ENCODE assay signal across 8 cellular contexts in the genomic region with DNA sequence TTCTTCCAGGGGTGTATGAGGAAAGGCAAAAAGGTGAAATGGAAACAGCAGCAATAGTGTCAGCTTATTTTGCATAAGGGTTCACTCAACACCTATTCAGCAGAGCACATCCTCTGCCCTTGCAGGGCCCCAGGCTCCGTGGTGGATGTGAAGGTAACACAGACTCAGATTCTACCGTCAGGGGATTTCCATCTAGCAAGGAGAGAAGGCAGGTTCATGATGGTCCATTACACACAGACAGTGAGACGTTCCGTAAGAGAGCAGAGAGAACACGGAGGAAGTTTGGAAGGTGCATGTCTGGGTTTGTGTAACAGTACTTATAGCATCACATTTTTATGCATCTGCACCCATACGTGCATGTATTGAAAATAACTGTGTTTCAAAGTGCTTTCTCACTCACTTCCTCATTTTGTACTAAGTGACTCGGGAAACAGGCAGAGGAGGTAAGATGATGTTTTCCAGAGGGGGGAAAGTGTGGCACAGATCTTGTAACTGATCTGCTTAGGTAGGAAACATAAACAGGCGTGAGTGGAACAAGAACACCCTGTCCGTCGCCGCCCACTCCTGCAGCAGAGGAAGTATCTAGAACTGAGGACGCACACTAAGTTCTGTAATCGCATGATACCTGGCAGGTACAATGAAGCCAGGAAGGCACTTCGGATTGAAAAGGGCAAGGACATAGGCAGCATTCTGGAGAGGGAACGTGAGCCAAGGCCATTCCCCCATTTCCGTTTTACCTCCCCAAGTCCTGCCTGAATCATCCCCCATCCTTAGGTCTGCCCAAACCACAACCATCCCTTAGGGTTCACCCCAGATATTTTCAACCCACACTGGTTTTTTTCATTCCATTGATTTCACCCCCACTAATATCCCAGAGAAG. TPM values are rescaled to one million over a fixed set of nuclear protein-coding genes. Genes with fewer than 3 reads are reported as not detected.
DNase-seq lines count a peak whose midpoint lies in the region; ATAC-seq and TF ChIP-seq lines count a peak whose summit lies in the region.

No MANE protein-coding gene starts in this region.

- CTCF ChIA-PET in activated CD4-positive, alpha-beta T cell treated with anti-CD3 and anti-CD28 coated beads for 36 hours (lab: Charles Lee), result interaction anchor here (1.2 kb wide), 1 partner anchor 34 kb away, joined by 3 read pairs; no protein-coding TSS in a partner anchor

- no peak overlapping the region for H3K27ac ChIP-seq in coronary artery
- H3K27ac ChIP-seq in neural progenitor cell, result no peak overlapping the region

- H3K9me3 Mint-ChIP-seq in activated CD4-positive, alpha-beta T cell treated with anti-CD3 and anti-CD28 coated beads for 36 hours (ENCODE audit: low read depth), result no peaks in the 10 kb centered on the region
- H3K9me3 Mint-ChIP-seq in neural progenitor cell, result no peaks in the 10 kb centered on the region

- peak overlapping the region; percentile 67 for H3K9ac ChIP-seq in neural progenitor cell

- peaks cover 13% of the 10 kb centered on the region for H3K4me1 ChIP-seq in neural progenitor cell

- H2AFZ ChIP-seq in neural progenitor cell (replicated peaks), result peak overlapping the region; percentile 83

- intact Hi-C loops in activated CD4-positive, alpha-beta T cell treated with anti-CD3 and anti-CD28 coated beads for 36 hours (cut with DNase I, micrococcal nuclease), result loop anchor here in 1 of 2 experiments (2.0 kb wide), 1 partner anchor 321 kb away; no protein-coding TSS in a partner anchor

- H3K9me3 ChIP-seq in neural progenitor cell (ENCODE audit: low read depth), result no peaks in the 10 kb centered on the region

- peaks cover 13% of the 10 kb centered on the region for H3K4me1 Mint-ChIP-seq in activated CD4-positive, alpha-beta T cell treated with anti-CD3 and anti-CD28 coated beads for 36 hours
- H3K4me1 Mint-ChIP-seq in neural progenitor cell, result peaks cover 17% of the 10 kb centered on the region

- POLR2A ChIA-PET in activated CD4-positive, alpha-beta T cell treated with anti-CD3 and anti-CD28 coated beads for 36 hours (lab: Charles Lee), result no interaction called here

- peak; percentile 61 for DNase-seq in activated CD4-positive, alpha-beta T cell treated with anti-CD3 and anti-CD28 coated beads for 36 hours
- DNase-seq in activated CD4-positive, alpha-beta T cell treated with anti-CD3 and anti-CD28 coated beads for 4 hours, result no peak
- no peak for DNase-seq in LNCaP clone FGC (ENCODE audit: low read depth)
- no peak for DNase-seq in coronary artery (ENCODE audit: low spot score)
- DNase-seq in neural progenitor cell (ENCODE audit: low spot score), result no peak
- DNase-seq in 8988T, result no peak
- DNase-seq in COLO829 (ENCODE audit: low spot score), result no peak

- H3K27me3 Mint-ChIP-seq in activated CD4-positive, alpha-beta T cell treated with anti-CD3 and anti-CD28 coated beads for 36 hours, result peaks cover 54% of the 10 kb centered on the region
- peaks cover 11% of the 10 kb centered on the region for H3K27me3 Mint-ChIP-seq in neural progenitor cell (ENCODE audit: insufficient read depth, low read depth)

- no peaks in the 10 kb centered on the region for H3K79me2 ChIP-seq in neural progenitor cell (ENCODE audit: low read depth)

- H3K4me2 ChIP-seq in neural progenitor cell, result peak overlapping the region; percentile 89

- H3K27me3 ChIP-seq in neural progenitor cell, result peaks cover 14% of the 10 kb centered on the region

- no peaks in the 10 kb centered on the region for H3K36me3 ChIP-seq in neural progenitor cell

- TF ChIP-seq CTCF in LNCaP clone FGC (IDR thresholded peaks at IDR 0.05; ENCODE audit: control insufficient read depth, extremely low read depth, insufficient read depth), result no peak
- no peak for TF ChIP-seq CTCF in coronary artery (IDR thresholded peaks at IDR 0.05)
- no peak for TF ChIP-seq CTCF in neural progenitor cell (IDR thresholded peaks at IDR 0.05)

- ATAC-seq in activated CD4-positive, alpha-beta T cell treated with anti-CD3 and anti-CD28 coated beads for 36 hours, result peak; percentile 92
- peak; percentile 62 for ATAC-seq in GM21723 (IDR thresholded peaks at IDR 0.05; ENCODE audit: unreplicated experiment)

- H3K36me3 Mint-ChIP-seq in activated CD4-positive, alpha-beta T cell treated with anti-CD3 and anti-CD28 coated beads for 36 hours (ENCODE audit: low read depth), result no peaks in the 10 kb centered on the region
- H3K36me3 Mint-ChIP-seq in neural progenitor cell, result no peaks in the 10 kb centered on the region

- H3K27ac Mint-ChIP-seq in activated CD4-positive, alpha-beta T cell treated with anti-CD3 and anti-CD28 coated beads for 36 hours, result peak overlapping the region; percentile 17
- H3K27ac Mint-ChIP-seq in neural progenitor cell, result peak overlapping the region; percentile 94

- peaks cover 25% of the 10 kb centered on the region for H3F3A ChIP-seq in neural progenitor cell (ENCODE audit: low read depth)

- H3K4me3 ChIP-seq in LNCaP clone FGC (ENCODE audit: low read depth, low read length) (peak overlapping the region; percentile 91), coronary artery (peak overlapping the region; percentile 71), neural progenitor cell (peak overlapping the region; percentile 74)

- no peaks in the 10 kb centered on the region for H4K20me1 ChIP-seq in neural progenitor cell (ENCODE audit: low read depth)

- H3K4me3 Mint-ChIP-seq in activated CD4-positive, alpha-beta T cell treated with anti-CD3 and anti-CD28 coated beads for 36 hours, result peak overlapping the region; percentile 47
- H3K4me3 Mint-ChIP-seq in neural progenitor cell, result peak overlapping the region; percentile 92

RNA-seq across cellular contexts. Expression of gene ENO4, which starts 1.0 kb away (rescaled TPM):
- total RNA-seq in activated CD4-positive, alpha-beta T cell treated with anti-CD3 and anti-CD28 coated beads for 36 hours, result not detected
- 0.84 and 10.0 TPM in 2 replicates for total RNA-seq in neural progenitor cell (ENCODE audit: low replicate concordance)
